13 cellular contexts compared by ENCODE assay signal in genomic region chr9:107390806-107391205, GRCh38.
"Had no signal": no experiment of that assay in that cellular context is flagged by ENCODE, and none has a peak within 500 bp of the region (broad histone marks: within the 10 kb centered on the region; RNA-seq: fewer than 3 reads in every experiment).

No MANE protein-coding gene starts in this region.

- H3K9me3 ChIP-seq: left lung, SJCRH30, transverse colon had no signal

- H3K4me1 ChIP-seq: SJCRH30 had no signal

- H3K27me3 ChIP-seq: left lung, SJCRH30, transverse colon had no signal

- H3K4me3 Mint-ChIP-seq: activated CD4-positive, alpha-beta memory T cell treated with anti-CD3 and anti-CD28 coated beads for 36 hours; activated naive CD8-positive, alpha-beta T cell treated with anti-CD3 and anti-CD28 coated beads for 36 hours; activated T-cell treated with anti-CD3 and anti-CD28 coated beads, Interleukin-2, amount 50 U/mL, for 72 hours; neural crest cell; T-helper 2 cell treated with Interferon-gamma antibody and Interleukin-4, amounts not matched to agents 5 μg/mL and 100 μg/mL, for 36 hours had no signal

- H3K9me3 Mint-ChIP-seq: activated CD4-positive, alpha-beta memory T cell treated with anti-CD3 and anti-CD28 coated beads for 36 hours; activated naive CD8-positive, alpha-beta T cell treated with anti-CD3 and anti-CD28 coated beads for 36 hours; activated T-cell treated with anti-CD3 and anti-CD28 coated beads, Interleukin-2, amount 50 U/mL, for 72 hours; neural crest cell; T-helper 2 cell treated with Interferon-gamma antibody and Interleukin-4, amounts not matched to agents 5 μg/mL and 100 μg/mL, for 36 hours had no signal

- H3K27ac ChIP-seq: left lung, SJCRH30 had no signal

- H3K4me3 ChIP-seq: left lung, SJCRH30, transverse colon had no signal

- H3K36me3 Mint-ChIP-seq: activated CD4-positive, alpha-beta memory T cell treated with anti-CD3 and anti-CD28 coated beads for 36 hours; activated naive CD8-positive, alpha-beta T cell treated with anti-CD3 and anti-CD28 coated beads for 36 hours had no signal

- DNase-seq: activated CD4-positive, alpha-beta memory T cell treated with anti-CD3 and anti-CD28 coated beads for 36 hours; activated CD4-positive, alpha-beta T cell treated with anti-CD3 and anti-CD28 coated beads for 1 hour; activated CD8-positive, alpha-beta memory T cell treated with anti-CD3 and anti-CD28 coated beads, Interleukin-2, amount 50 U/mL, for 4 hours; activated gamma-delta T cell treated with Interleukin-2 at 50 U/mL for 16 hours; activated naive CD8-positive, alpha-beta T cell treated with anti-CD3 and anti-CD28 coated beads for 36 hours; activated T-cell treated with anti-CD3 and anti-CD28 coated beads, Interleukin-2, amount 50 U/mL, for 72 hours; anterior cingulate cortex; islet precursor cell; left lung; SJCRH30; transverse colon had no signal

- H3K36me3 ChIP-seq: left lung, SJCRH30, transverse colon had no signal

- ATAC-seq: activated T-cell treated with anti-CD3 and anti-CD28 coated beads, Interleukin-2, amount 50 U/mL, for 72 hours; left lung had no signal

- H3K4me1 Mint-ChIP-seq: activated naive CD8-positive, alpha-beta T cell treated with anti-CD3 and anti-CD28 coated beads for 36 hours had no signal

- H3K27ac Mint-ChIP-seq: activated CD4-positive, alpha-beta memory T cell treated with anti-CD3 and anti-CD28 coated beads for 36 hours; activated naive CD8-positive, alpha-beta T cell treated with anti-CD3 and anti-CD28 coated beads for 36 hours; activated T-cell treated with anti-CD3 and anti-CD28 coated beads, Interleukin-2, amount 50 U/mL, for 72 hours; T-helper 2 cell treated with Interferon-gamma antibody and Interleukin-4, amounts not matched to agents 5 μg/mL and 100 μg/mL, for 36 hours had no signal
